ENCODE assay signal across 30 cellular contexts in the genomic region with DNA sequence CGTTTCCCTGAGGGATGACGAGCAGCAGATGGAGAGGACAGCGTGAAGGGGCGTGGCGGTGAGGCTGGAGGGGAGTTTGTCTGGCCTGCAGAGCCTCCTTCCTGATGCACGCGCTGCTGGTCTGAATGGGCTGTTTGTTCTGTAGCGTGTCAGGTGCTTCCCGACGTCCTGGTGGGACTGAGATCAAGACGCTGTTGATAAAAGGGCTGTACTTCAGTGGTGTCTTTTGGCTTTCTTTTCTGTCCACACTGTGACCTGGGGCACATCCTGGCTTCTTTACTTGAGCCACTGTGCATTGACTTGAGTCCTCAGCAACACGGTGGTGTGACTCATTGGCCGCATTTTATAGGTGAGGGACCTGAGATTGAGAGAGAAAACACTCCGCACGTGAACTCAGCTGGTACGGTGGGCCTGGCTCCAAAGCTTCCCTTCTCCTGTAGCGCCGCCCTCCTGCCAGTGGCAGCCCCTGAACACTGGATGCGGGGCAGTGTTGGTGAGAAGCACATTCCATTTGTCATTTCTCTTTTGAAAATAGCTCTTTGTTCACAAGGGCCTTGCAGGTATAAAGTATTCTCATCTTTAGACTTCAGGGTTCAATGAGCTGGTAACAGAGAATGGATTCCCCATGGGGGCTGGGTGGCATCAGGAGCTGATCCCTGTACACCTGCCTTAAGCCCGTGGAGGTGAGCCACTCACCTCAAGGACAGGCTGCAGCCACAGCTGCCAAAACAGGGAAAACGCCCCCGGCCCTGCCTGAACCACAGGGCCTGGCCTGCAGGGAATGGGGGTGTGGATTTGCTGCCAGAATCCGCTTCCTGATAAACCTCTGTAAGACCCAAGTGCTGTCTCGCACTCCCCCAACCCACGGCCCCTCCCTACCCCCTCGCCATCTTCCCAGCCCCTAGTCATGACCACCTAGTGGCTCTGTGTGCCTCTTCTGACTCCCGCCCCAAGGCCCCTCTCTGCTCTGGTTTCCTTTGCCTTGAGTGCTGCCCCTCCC. TPM values are rescaled to one million over a fixed set of nuclear protein-coding genes. Genes with fewer than 3 reads are reported as not detected.
DNase-seq lines count a peak whose midpoint lies in the region; ATAC-seq and TF ChIP-seq lines count a peak whose summit lies in the region.
"Had no signal": no experiment of that assay in that cellular context is flagged by ENCODE, and none has a peak within 500 bp of the region (broad histone marks: within the 10 kb centered on the region; RNA-seq: fewer than 3 reads in every experiment).

No MANE protein-coding gene starts in this region.

- peaks cover 33% of the 10 kb centered on the region for H3K4me1 ChIP-seq in CD4-positive, alpha-beta memory T cell (ENCODE audit: insufficient read depth, low read length)
- no peaks in the 10 kb centered on the region for H3K4me1 ChIP-seq in neuronal stem cell (ENCODE audit: control insufficient read depth in 2 of 2, insufficient read depth in 1 of 2, low read depth in 1 of 2, low read length in 2 of 2)
- H3K4me1 ChIP-seq: ascending aorta, heart left ventricle, SJSA1, stomach, tibial nerve had no signal

- ATAC-seq in GM21528 (IDR thresholded peaks at IDR 0.05; ENCODE audit: low FRiP score, unreplicated experiment): no peak
- ATAC-seq: GM23338; heart left ventricle; naive thymus-derived CD4-positive, alpha-beta T cell had no signal

- H4K91ac ChIP-seq in neuronal stem cell (ENCODE audit: low read depth, low read length, poor library complexity): no peak overlapping the region

- peaks cover 17% of the 10 kb centered on the region for H3K36me3 ChIP-seq in CD4-positive, alpha-beta memory T cell (ENCODE audit: insufficient read depth, low read length)
- H3K36me3 ChIP-seq in neuronal stem cell (replicated peaks in 1 of 2; ENCODE audit: control insufficient read depth in 2 of 2, insufficient read depth in 2 of 2, low read length in 2 of 2): peaks cover 35 to 40% of the 10 kb centered on the region in 2 donors

- H2BK12ac ChIP-seq in neuronal stem cell (ENCODE audit: low read length): no peak overlapping the region

- no peak overlapping the region for H3K4me3 ChIP-seq in CD4-positive, alpha-beta memory T cell (ENCODE audit: low read length in 2 of 2)
- H3K4me3 ChIP-seq in neuronal stem cell (ENCODE audit: low read length in 2 of 2): peak overlapping the region in 1 of 2 donors; percentile 27
- H3K4me3 ChIP-seq: ascending aorta, GM23338, heart left ventricle, SJSA1, stomach, tibial nerve had no signal

- POLR2A ChIA-PET in CD4-positive, alpha-beta memory T cell (lab: Charles Lee; ENCODE audit: partially characterized antibody): interaction anchor here (1.0 kb wide), 1 partner anchor 29 kb away, joined by 6 read pairs; the partner anchor contains the start of gene NSG1

- H3K27me3 ChIP-seq in CD4-positive, alpha-beta memory T cell (ENCODE audit: insufficient read depth, low read length): no peaks in the 10 kb centered on the region
- no peaks in the 10 kb centered on the region for H3K27me3 ChIP-seq in neuronal stem cell (ENCODE audit: control insufficient read depth in 3 of 3, insufficient read depth in 3 of 3, low read depth in 1 of 3, low read length in 3 of 3)
- H3K27me3 ChIP-seq: ascending aorta, heart left ventricle, SJSA1, stomach, tibial nerve had no signal

- H3K36me3 Mint-ChIP-seq in CD4-positive, alpha-beta memory T cell: peaks cover 38 to 47% of the 10 kb centered on the region in 2 donors
- H3K36me3 Mint-ChIP-seq in brain: peaks cover 42% of the 10 kb centered on the region

- H3K14ac ChIP-seq in neuronal stem cell (ENCODE audit: low read length): no peak overlapping the region

- no peaks in the 10 kb centered on the region for H3K9me3 ChIP-seq in CD4-positive, alpha-beta memory T cell (ENCODE audit: control insufficient read depth in 1 of 2, low read length in 2 of 2)
- peaks cover 0 to 6% of the 10 kb centered on the region in 2 donors for H3K9me3 ChIP-seq in neuronal stem cell (replicated peaks in 1 of 2; ENCODE audit: control insufficient read depth in 2 of 2, insufficient read depth in 1 of 2, low read depth in 1 of 2, low read length in 2 of 2)
- H3K9me3 ChIP-seq: ascending aorta, heart left ventricle, SJSA1, stomach, tibial nerve had no signal

- H2AFZ ChIP-seq in neuronal stem cell (ENCODE audit: low read length): no peak overlapping the region
- H2AFZ ChIP-seq: GM23338 had no signal

- intact Hi-C loops in CD4-positive, alpha-beta memory T cell (cut with micrococcal nuclease): loop anchor here (5.0 kb wide), 1 partner anchor 46 kb away; no protein-coding TSS in a partner anchor

- TF ChIP-seq CTCF in brain (conservative IDR thresholded peaks at IDR 0.05): no peak

- DNase-seq in CD4-positive, alpha-beta memory T cell: no peak
- DNase-seq in COLO829 (ENCODE audit: low spot score) (peak; percentile 57), neuronal stem cell (ENCODE audit: low spot score) (no peak), GOT3 (lab: John Stamatoyannopoulos, UW) (no peak)
- DNase-seq in activated CD4-positive, alpha-beta T cell treated with anti-CD3 and anti-CD28 coated beads for 1 hour: no peak
- DNase-seq: activated CD4-positive, alpha-beta T cell treated with anti-CD3 and anti-CD28 coated beads for 4 hours; activated naive CD4-positive, alpha-beta T cell treated with anti-CD3 and anti-CD28 coated beads, Interleukin-2, amount 50 U/mL, for 16 hours; activated T-cell treated with anti-CD3 and anti-CD28 coated beads, Interleukin-2, amount 50 U/mL, for 48 hours; central memory CD4-positive, alpha-beta T cell; DMS153; GDM1; naive thymus-derived CD4-positive, alpha-beta T cell; NCI-H146; NCI-H2171; NCI-H510A treated with DMSO at 0.1 percent for 48 hours; NK-92 treated with Interleukin-12 subunit alpha and Interleukin-12 subunit beta, amount 100 ng/mL, for 24 hours; retina; stimulated activated CD4-positive, alpha-beta T cell treated with anti-CD3 and anti-CD28 coated beads, Interleukin-12 subunit alpha, Interleukin-12 subunit beta, amount 100 ng/mL, for 4 hours; stimulated activated CD4-positive, alpha-beta T cell treated with anti-CD3 and anti-CD28 coated beads, Interleukin-4, amount 100 ng/mL, for 24 hours; stomach had no signal

- peaks cover 24 to 47% (median 35%) of the 10 kb centered on the region in 4 donors for H3K4me1 Mint-ChIP-seq in CD4-positive, alpha-beta memory T cell
- no peaks in the 10 kb centered on the region for H3K4me1 Mint-ChIP-seq in brain
- H3K4me1 Mint-ChIP-seq: CD14-positive monocyte had no signal

- H3K23ac ChIP-seq in neuronal stem cell (ENCODE audit: low read depth, low read length, poor library complexity): no peak overlapping the region

- no peaks in the 10 kb centered on the region for H3K79me1 ChIP-seq in neuronal stem cell (ENCODE audit: low read depth, low read length)

- no peak overlapping the region for H3K4me3 Mint-ChIP-seq in CD4-positive, alpha-beta memory T cell
- H3K4me3 Mint-ChIP-seq in brain: no peak overlapping the region
- H3K4me3 Mint-ChIP-seq: CD14-positive monocyte; GM23338; naive thymus-derived CD4-positive, alpha-beta T cell had no signal

- H3K27ac Mint-ChIP-seq in CD4-positive, alpha-beta memory T cell: peak overlapping the region in 6 of 7 donors; percentile 23 to 75 (median 62)
- peak overlapping the region in 3 of 5 experiments; percentile 11 to 52 (median 12) for H3K27ac Mint-ChIP-seq in brain
- H3K27ac Mint-ChIP-seq: GM23338 had no signal

- H2BK120ac ChIP-seq in neuronal stem cell (ENCODE audit: low read depth, low read length): no peak overlapping the region

- H2BK15ac ChIP-seq in neuronal stem cell (ENCODE audit: low read length): no peak overlapping the region

- H3K9ac ChIP-seq in neuronal stem cell (ENCODE audit: low read depth, low read length, poor library complexity): no peak overlapping the region
- H3K9ac ChIP-seq: KMS-11 had no signal

- H4K8ac ChIP-seq in neuronal stem cell (ENCODE audit: low read depth, low read length): no peak overlapping the region

- H3K27ac ChIP-seq in CD4-positive, alpha-beta memory T cell (ENCODE audit: low read depth, low read length): no peak overlapping the region
- H3K27ac ChIP-seq in neuronal stem cell (replicated peaks; ENCODE audit: low read length): no peak overlapping the region
- H3K27ac ChIP-seq: ascending aorta, heart left ventricle, KMS-11, SJSA1, stomach, tibial nerve had no signal

- WGBS in neuronal stem cell (ENCODE audit: extremely low coverage in 2 of 2, insufficient read length in 2 of 2, insufficient replicate concordance in 1 of 2), 2 donors: no CpG with 5 or more reads among the region's 27 CpGs

- no peak overlapping the region for H3K4ac ChIP-seq in neuronal stem cell (ENCODE audit: low read length)

- peaks cover 0 to 3% (median 0%) of the 10 kb centered on the region in 8 donors for H3K9me3 Mint-ChIP-seq in CD4-positive, alpha-beta memory T cell
- no peaks in the 10 kb centered on the region for H3K9me3 Mint-ChIP-seq in brain

- CTCF ChIA-PET in CD4-positive, alpha-beta memory T cell (lab: Charles Lee; ENCODE audit: partially characterized antibody): interaction anchor here (0.9 to 5.2 kb wide), 3 partner anchors 13 to 44 kb away, joined by 3 to 34 read pairs (median 3); no protein-coding TSS in a partner anchor

- peak overlapping the region; percentile 10 for H2BK5ac ChIP-seq in neuronal stem cell (ENCODE audit: low read length)

- no peaks in the 10 kb centered on the region for H3K27me3 Mint-ChIP-seq in CD4-positive, alpha-beta memory T cell
- H3K27me3 Mint-ChIP-seq in brain: no peaks in the 10 kb centered on the region
- H3K27me3 Mint-ChIP-seq: naive thymus-derived CD4-positive, alpha-beta T cell had no signal

- no peak overlapping the region for H3K4me2 ChIP-seq in neuronal stem cell (ENCODE audit: insufficient read depth, low read length, poor library complexity, severe bottlenecking)
- H3K4me2 ChIP-seq: GM23338, KMS-11 had no signal

- H3K18ac ChIP-seq in neuronal stem cell (ENCODE audit: low read length): no peak overlapping the region

- H2AK5ac ChIP-seq in neuronal stem cell (ENCODE audit: low read depth, low read length): no peak overlapping the region

RNA-seq across cellular contexts. Expression of gene NSG1, which starts 29.2 kb away (rescaled TPM):
- 10 to 100 TPM; 74.9 to 75.1 TPM for total RNA-seq in CD4-positive, alpha-beta memory T cell
- polyA plus RNA-seq in CD4-positive, alpha-beta memory T cell: 10 to 100 TPM; 48.8 to 82.6 TPM
- 267 TPM for polyA plus RNA-seq in brain (ENCODE audit: insufficient read depth, low read depth, low replicate concordance)
- polyA plus RNA-seq in neuronal stem cell (2013, experiment 1 of 2): 40.6 TPM
- polyA plus RNA-seq in neuronal stem cell (2013, experiment 2 of 2): 39.6 TPM
- total RNA-seq: ascending aorta, osteocyte, SJSA1 had no signal
